In genomic region chr22:36308880-36309279, GRCh38 we compare ENCODE assay signal across 2 cellular contexts.
TF ChIP-seq lines count a peak whose summit lies in the region.

No MANE protein-coding gene starts in this region.

TF ChIP-seq in GM12878, 131 proteins besides CTCF, POLR2A, EP300 and RAD21:
- no peak for TF ChIP-seq ZZZ3 (IDR thresholded peaks at IDR 0.05; ENCODE audit: control insufficient read depth, insufficient read length, low read depth)
- no peak for TF ChIP-seq NFIC (IDR thresholded peaks at IDR 0.05; ENCODE audit: low read depth, low read length)
- no peak for TF ChIP-seq RAD51 (IDR thresholded peaks at IDR 0.05)
- no peak for TF ChIP-seq GATAD2B (conservative IDR thresholded peaks at IDR 0.05; ENCODE audit: low read depth)
- TF ChIP-seq SMC3 (IDR thresholded peaks at IDR 0.05; ENCODE audit: borderline replicate concordance, low read length) = no peak
- TF ChIP-seq ZBTB40 (IDR thresholded peaks at IDR 0.05; ENCODE audit: borderline replicate concordance) = no peak
- TF ChIP-seq CHD2 (IDR thresholded peaks at IDR 0.05; ENCODE audit: borderline replicate concordance, low read depth, low read length) = no peak
- no peak for TF ChIP-seq ZSCAN29 (IDR thresholded peaks at IDR 0.05)
- TF ChIP-seq ZNF622 (IDR thresholded peaks at IDR 0.05) = no peak
- no peak for TF ChIP-seq NFXL1 (IDR thresholded peaks at IDR 0.05; ENCODE audit: borderline replicate concordance)
- TF ChIP-seq CEBPB (IDR thresholded peaks at IDR 0.05; ENCODE audit: borderline replicate concordance in 1 of 2, low read depth in 2 of 2, low read length in 2 of 2) = no peak
- no peak for TF ChIP-seq GABPA (IDR thresholded peaks at IDR 0.05; ENCODE audit: low read depth)
- no peak for TF ChIP-seq KLF5 (IDR thresholded peaks at IDR 0.05; ENCODE audit: partially characterized antibody)
- no peak for TF ChIP-seq BACH1 (IDR thresholded peaks at IDR 0.05; ENCODE audit: borderline replicate concordance)

TF ChIP-seq in GM23338, 12 proteins besides CTCF, POLR2A, EP300 and RAD21:
- TF ChIP-seq STAT1 (IDR thresholded peaks at IDR 0.05; ENCODE audit: unreplicated experiment) (no peak), REST (IDR thresholded peaks at IDR 0.05; ENCODE audit: unreplicated experiment) (no peak), CREB1 (CRISPR knock-in tag; IDR thresholded peaks at IDR 0.05; ENCODE audit: low read depth) (no peak), ETS1 (IDR thresholded peaks at IDR 0.05) (no peak), ZNF114 (CRISPR knock-in tag; IDR thresholded peaks at IDR 0.05) (no peak), EZH2 (IDR thresholded peaks at IDR 0.05; ENCODE audit: low read depth, unreplicated experiment) (no peak), ZNF462 (CRISPR knock-in tag; IDR thresholded peaks at IDR 0.05) (no peak), JUNB (IDR thresholded peaks at IDR 0.05; ENCODE audit: unreplicated experiment) (no peak), EZH2phosphoT487 (IDR thresholded peaks at IDR 0.05; ENCODE audit: unreplicated experiment) (no peak), ZNF331 (CRISPR knock-in tag; IDR thresholded peaks at IDR 0.05; ENCODE audit: low read depth) (no peak), POLR2AphosphoS5 (IDR thresholded peaks at IDR 0.05; ENCODE audit: low read depth) (no peak), NANOG (IDR thresholded peaks at IDR 0.05; ENCODE audit: borderline replicate concordance) (no peak)
TF ChIP-seq in GM23338: peak in this region for 0.
